Comparison of ENCODE assay signal across 1 cellular context in the genomic region with DNA sequence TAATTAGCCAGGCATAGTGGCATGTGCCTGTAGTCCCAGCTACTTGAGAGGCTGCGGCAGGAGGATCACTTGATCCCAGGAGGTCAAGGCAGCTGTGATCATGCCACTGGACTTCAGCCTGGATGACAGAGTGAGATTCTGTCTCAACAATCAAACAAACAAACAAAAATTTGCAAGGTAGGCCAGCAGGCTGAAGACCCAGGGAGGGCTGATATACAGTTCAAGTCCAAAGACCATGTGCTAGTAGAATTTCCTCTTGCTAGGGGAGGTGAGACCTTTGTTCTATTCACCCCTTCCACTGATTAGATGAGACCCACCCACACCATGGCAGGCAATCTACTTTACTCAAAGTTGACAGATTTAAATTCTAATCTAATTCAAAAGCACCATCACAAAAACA.
A peak's percentile ranks its signal among the peaks of the same experiment; 100 is the strongest.
TF ChIP-seq lines count a peak whose summit lies in the region.

No MANE protein-coding gene starts in this region.

TF ChIP-seq in HepG2, 621 proteins besides CTCF, POLR2A, EP300 and RAD21 (continued from another document and continues in another):
- TF ChIP-seq, protein P1, sequence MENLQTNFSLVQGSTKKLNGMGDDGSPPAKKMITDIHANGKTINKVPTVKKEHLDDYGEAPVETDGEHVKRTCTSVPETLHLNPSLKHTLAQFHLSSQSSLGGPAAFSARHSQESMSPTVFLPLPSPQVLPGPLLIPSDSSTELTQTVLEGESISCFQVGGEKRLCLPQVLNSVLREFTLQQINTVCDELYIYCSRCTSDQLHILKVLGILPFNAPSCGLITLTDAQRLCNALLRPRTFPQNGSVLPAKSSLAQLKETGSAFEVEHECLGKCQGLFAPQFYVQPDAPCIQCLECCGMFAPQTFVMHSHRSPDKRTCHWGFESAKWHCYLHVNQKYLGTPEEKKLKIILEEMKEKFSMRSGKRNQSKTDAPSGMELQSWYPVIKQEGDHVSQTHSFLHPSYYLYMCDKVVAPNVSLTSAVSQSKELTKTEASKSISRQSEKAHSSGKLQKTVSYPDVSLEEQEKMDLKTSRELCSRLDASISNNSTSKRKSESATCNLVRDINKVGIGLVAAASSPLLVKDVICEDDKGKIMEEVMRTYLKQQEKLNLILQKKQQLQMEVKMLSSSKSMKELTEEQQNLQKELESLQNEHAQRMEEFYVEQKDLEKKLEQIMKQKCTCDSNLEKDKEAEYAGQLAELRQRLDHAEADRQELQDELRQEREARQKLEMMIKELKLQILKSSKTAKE (CRISPR knock-in tag; IDR thresholded peaks at IDR 0.05; ENCODE audit: borderline replicate concordance), result no peak
- TF ChIP-seq POGZ (CRISPR knock-in tag; IDR thresholded peaks at IDR 0.05), result peak; percentile 72; the same call in 1 of the 2 replicates
- peak; percentile 95 for TF ChIP-seq ZKSCAN5 (CRISPR knock-in tag; IDR thresholded peaks at IDR 0.05)
- peak; percentile 23; the same call in 1 of the 2 replicates for TF ChIP-seq NR2F2 (IDR thresholded peaks at IDR 0.05; ENCODE audit: borderline replicate concordance, low read depth)
- TF ChIP-seq HNF4A (CRISPR knock-in tag; IDR thresholded peaks at IDR 0.05), result peak; percentile 85
- peak; percentile 53 for TF ChIP-seq SKI (IDR thresholded peaks at IDR 0.05; ENCODE audit: partially characterized antibody)
- TF ChIP-seq ARID3A (IDR thresholded peaks at IDR 0.05; ENCODE audit: low read depth, low read length), result 0 out of 2 replicates have a peak, but pooled peaks have one; percentile 37
- peak; percentile 66 for TF ChIP-seq FOXP4 (CRISPR knock-in tag; IDR thresholded peaks at IDR 0.05)
- no peak for TF ChIP-seq ZNF24 (IDR thresholded peaks at IDR 0.05)
- 0 out of 2 replicates have a peak, but pooled peaks have one; percentile 15 for TF ChIP-seq NCOA2 (CRISPR knock-in tag; IDR thresholded peaks at IDR 0.05)
- no peak for TF ChIP-seq GABPA (IDR thresholded peaks at IDR 0.05; ENCODE audit: low read depth, low read length)
- TF ChIP-seq GABPA (CRISPR knock-in tag; IDR thresholded peaks at IDR 0.05; ENCODE audit: low read depth), result 0 out of 2 replicates have a peak, but pooled peaks have one; percentile 31
- TF ChIP-seq MTA1 (CRISPR knock-in tag; IDR thresholded peaks at IDR 0.05; ENCODE audit: borderline replicate concordance), result 0 out of 2 replicates have a peak, but pooled peaks have one; percentile 19
- TF ChIP-seq SP4 (CRISPR knock-in tag; IDR thresholded peaks at IDR 0.05), result no peak
- TF ChIP-seq MIER3 (CRISPR knock-in tag; IDR thresholded peaks at IDR 0.05; ENCODE audit: borderline replicate concordance), result peak; percentile 55; the same call in 1 of the 2 replicates
- TF ChIP-seq, protein P2, sequence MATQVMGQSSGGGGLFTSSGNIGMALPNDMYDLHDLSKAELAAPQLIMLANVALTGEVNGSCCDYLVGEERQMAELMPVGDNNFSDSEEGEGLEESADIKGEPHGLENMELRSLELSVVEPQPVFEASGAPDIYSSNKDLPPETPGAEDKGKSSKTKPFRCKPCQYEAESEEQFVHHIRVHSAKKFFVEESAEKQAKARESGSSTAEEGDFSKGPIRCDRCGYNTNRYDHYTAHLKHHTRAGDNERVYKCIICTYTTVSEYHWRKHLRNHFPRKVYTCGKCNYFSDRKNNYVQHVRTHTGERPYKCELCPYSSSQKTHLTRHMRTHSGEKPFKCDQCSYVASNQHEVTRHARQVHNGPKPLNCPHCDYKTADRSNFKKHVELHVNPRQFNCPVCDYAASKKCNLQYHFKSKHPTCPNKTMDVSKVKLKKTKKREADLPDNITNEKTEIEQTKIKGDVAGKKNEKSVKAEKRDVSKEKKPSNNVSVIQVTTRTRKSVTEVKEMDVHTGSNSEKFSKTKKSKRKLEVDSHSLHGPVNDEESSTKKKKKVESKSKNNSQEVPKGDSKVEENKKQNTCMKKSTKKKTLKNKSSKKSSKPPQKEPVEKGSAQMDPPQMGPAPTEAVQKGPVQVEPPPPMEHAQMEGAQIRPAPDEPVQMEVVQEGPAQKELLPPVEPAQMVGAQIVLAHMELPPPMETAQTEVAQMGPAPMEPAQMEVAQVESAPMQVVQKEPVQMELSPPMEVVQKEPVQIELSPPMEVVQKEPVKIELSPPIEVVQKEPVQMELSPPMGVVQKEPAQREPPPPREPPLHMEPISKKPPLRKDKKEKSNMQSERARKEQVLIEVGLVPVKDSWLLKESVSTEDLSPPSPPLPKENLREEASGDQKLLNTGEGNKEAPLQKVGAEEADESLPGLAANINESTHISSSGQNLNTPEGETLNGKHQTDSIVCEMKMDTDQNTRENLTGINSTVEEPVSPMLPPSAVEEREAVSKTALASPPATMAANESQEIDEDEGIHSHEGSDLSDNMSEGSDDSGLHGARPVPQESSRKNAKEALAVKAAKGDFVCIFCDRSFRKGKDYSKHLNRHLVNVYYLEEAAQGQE (IDR thresholded peaks at IDR 0.05; ENCODE audit: borderline replicate concordance in 1 of 2, low read depth in 1 of 2, low read length in 2 of 2), result peak in 1 of 2 experiments; percentile 18; a peak in 1 of 4 replicates
- TF ChIP-seq, protein P3, sequence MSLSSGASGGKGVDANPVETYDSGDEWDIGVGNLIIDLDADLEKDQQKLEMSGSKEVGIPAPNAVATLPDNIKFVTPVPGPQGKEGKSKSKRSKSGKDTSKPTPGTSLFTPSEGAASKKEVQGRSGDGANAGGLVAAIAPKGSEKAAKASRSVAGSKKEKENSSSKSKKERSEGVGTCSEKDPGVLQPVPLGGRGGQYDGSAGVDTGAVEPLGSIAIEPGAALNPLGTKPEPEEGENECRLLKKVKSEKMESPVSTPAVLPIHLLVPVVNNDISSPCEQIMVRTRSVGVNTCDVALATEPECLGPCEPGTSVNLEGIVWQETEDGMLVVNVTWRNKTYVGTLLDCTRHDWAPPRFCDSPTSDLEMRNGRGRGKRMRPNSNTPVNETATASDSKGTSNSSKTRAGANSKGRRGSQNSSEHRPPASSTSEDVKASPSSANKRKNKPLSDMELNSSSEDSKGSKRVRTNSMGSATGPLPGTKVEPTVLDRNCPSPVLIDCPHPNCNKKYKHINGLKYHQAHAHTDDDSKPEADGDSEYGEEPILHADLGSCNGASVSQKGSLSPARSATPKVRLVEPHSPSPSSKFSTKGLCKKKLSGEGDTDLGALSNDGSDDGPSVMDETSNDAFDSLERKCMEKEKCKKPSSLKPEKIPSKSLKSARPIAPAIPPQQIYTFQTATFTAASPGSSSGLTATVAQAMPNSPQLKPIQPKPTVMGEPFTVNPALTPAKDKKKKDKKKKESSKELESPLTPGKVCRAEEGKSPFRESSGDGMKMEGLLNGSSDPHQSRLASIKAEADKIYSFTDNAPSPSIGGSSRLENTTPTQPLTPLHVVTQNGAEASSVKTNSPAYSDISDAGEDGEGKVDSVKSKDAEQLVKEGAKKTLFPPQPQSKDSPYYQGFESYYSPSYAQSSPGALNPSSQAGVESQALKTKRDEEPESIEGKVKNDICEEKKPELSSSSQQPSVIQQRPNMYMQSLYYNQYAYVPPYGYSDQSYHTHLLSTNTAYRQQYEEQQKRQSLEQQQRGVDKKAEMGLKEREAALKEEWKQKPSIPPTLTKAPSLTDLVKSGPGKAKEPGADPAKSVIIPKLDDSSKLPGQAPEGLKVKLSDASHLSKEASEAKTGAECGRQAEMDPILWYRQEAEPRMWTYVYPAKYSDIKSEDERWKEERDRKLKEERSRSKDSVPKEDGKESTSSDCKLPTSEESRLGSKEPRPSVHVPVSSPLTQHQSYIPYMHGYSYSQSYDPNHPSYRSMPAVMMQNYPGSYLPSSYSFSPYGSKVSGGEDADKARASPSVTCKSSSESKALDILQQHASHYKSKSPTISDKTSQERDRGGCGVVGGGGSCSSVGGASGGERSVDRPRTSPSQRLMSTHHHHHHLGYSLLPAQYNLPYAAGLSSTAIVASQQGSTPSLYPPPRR (CRISPR knock-in tag; IDR thresholded peaks at IDR 0.05; ENCODE audit: borderline replicate concordance), result peak; percentile 36; the same call in 1 of the 2 replicates
- TF ChIP-seq PAX8 (CRISPR knock-in tag; IDR thresholded peaks at IDR 0.05; ENCODE audit: borderline replicate concordance), result no peak
- TF ChIP-seq ZBTB10 (CRISPR knock-in tag; IDR thresholded peaks at IDR 0.05; ENCODE audit: borderline replicate concordance), result no peak
- TF ChIP-seq PPARG (CRISPR knock-in tag; conservative IDR thresholded peaks at IDR 0.05), result peak; percentile 28; the same call in 1 of the 2 replicates
- no peak for TF ChIP-seq ZNF484 (CRISPR knock-in tag; IDR thresholded peaks at IDR 0.05; ENCODE audit: borderline replicate concordance, low read depth)
- TF ChIP-seq FOXO1 (CRISPR knock-in tag; IDR thresholded peaks at IDR 0.05), result peak; percentile 20; the same call in 1 of the 2 replicates
- TF ChIP-seq ZNF607 (CRISPR knock-in tag; IDR thresholded peaks at IDR 0.05; ENCODE audit: borderline replicate concordance), result 0 out of 2 replicates have a peak, but pooled peaks have one; percentile 38
- no peak for TF ChIP-seq MAZ (IDR thresholded peaks at IDR 0.05; ENCODE audit: borderline replicate concordance, low read depth, low read length)
- TF ChIP-seq MAZ (CRISPR knock-in tag; IDR thresholded peaks at IDR 0.05; ENCODE audit: low read depth), result 0 out of 2 replicates have a peak, but pooled peaks have one; percentile 33
- TF ChIP-seq, protein P4, sequence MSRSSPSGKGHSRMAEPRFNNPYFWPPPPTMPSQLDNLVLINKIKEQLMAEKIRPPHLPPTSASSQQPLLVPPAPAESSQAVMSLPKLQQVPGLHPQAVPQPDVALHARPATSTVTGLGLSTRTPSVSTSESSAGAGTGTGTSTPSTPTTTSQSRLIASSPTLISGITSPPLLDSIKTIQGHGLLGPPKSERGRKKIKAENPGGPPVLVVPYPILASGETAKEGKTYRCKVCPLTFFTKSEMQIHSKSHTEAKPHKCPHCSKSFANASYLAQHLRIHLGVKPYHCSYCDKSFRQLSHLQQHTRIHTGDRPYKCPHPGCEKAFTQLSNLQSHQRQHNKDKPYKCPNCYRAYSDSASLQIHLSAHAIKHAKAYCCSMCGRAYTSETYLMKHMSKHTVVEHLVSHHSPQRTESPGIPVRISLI (CRISPR knock-in tag; IDR thresholded peaks at IDR 0.05; ENCODE audit: borderline replicate concordance), result 0 out of 2 replicates have a peak, but pooled peaks have one; percentile 36
- TF ChIP-seq ZMYM2 (CRISPR knock-in tag; IDR thresholded peaks at IDR 0.05), result peak; percentile 63
- TF ChIP-seq, protein P5, sequence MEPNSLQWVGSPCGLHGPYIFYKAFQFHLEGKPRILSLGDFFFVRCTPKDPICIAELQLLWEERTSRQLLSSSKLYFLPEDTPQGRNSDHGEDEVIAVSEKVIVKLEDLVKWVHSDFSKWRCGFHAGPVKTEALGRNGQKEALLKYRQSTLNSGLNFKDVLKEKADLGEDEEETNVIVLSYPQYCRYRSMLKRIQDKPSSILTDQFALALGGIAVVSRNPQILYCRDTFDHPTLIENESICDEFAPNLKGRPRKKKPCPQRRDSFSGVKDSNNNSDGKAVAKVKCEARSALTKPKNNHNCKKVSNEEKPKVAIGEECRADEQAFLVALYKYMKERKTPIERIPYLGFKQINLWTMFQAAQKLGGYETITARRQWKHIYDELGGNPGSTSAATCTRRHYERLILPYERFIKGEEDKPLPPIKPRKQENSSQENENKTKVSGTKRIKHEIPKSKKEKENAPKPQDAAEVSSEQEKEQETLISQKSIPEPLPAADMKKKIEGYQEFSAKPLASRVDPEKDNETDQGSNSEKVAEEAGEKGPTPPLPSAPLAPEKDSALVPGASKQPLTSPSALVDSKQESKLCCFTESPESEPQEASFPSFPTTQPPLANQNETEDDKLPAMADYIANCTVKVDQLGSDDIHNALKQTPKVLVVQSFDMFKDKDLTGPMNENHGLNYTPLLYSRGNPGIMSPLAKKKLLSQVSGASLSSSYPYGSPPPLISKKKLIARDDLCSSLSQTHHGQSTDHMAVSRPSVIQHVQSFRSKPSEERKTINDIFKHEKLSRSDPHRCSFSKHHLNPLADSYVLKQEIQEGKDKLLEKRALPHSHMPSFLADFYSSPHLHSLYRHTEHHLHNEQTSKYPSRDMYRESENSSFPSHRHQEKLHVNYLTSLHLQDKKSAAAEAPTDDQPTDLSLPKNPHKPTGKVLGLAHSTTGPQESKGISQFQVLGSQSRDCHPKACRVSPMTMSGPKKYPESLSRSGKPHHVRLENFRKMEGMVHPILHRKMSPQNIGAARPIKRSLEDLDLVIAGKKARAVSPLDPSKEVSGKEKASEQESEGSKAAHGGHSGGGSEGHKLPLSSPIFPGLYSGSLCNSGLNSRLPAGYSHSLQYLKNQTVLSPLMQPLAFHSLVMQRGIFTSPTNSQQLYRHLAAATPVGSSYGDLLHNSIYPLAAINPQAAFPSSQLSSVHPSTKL (CRISPR knock-in tag; IDR thresholded peaks at IDR 0.05), result peak; percentile 73
